In genomic region chr19:46460981-46461380, GRCh38 we compare ENCODE assay signal across 21 cellular contexts. TPM values are rescaled to one million over a fixed set of nuclear protein-coding genes. Genes with fewer than 3 reads are reported as not detected.
"Had no signal": no experiment of that assay in that cellular context is flagged by ENCODE, and none has a peak within 500 bp of the region (broad histone marks: within the 10 kb centered on the region; RNA-seq: fewer than 3 reads in every experiment).

No MANE protein-coding gene starts in this region.

- DNase-seq: cortex of kidney; effector memory CD4-positive, alpha-beta T cell; erythroblast; gastrocnemius medialis; heart right ventricle; kidney; left cardiac atrium; left ventricle myocardium superior; mesendoderm; naive B cell; occipital lobe; pancreas; right cardiac atrium; small intestine; stimulated activated CD4-positive, alpha-beta T cell treated with anti-CD3 and anti-CD28 coated beads, Interleukin-12 subunit alpha, Interleukin-12 subunit beta, amount 100 ng/mL, for 4 hours; stimulated activated naive CD4-positive, alpha-beta T cell treated with Interleukin-2 at 50 U/mL for 16 hours; trophoblast cell had no signal

- H3K4me3 ChIP-seq: dorsolateral prefrontal cortex, gastrocnemius medialis, heart right ventricle, lung, pancreas had no signal

- H3K27ac ChIP-seq: dorsolateral prefrontal cortex, gastrocnemius medialis, heart right ventricle, pancreas had no signal

- ATAC-seq: gastrocnemius medialis, heart right ventricle, left cardiac atrium, left ventricle myocardium superior, pancreas, right cardiac atrium had no signal

- FAIRE-seq: endometrium, kidney, pancreas, small intestine, urothelium cell line had no signal

- H3K9me3 ChIP-seq: gastrocnemius medialis, heart right ventricle, pancreas had no signal

- H3K27me3 ChIP-seq: dorsolateral prefrontal cortex, gastrocnemius medialis, pancreas had no signal

- H3K36me3 ChIP-seq: gastrocnemius medialis, heart right ventricle, pancreas had no signal

- H3K4me1 ChIP-seq: gastrocnemius medialis, heart right ventricle, pancreas had no signal

RNA-seq across cellular contexts. Expression of gene PNMA8C, which starts 32.2 kb away (rescaled TPM):
- total RNA-seq: gastrocnemius medialis had no signal
